9 cellular contexts compared by ENCODE assay signal in genomic region chr2:64212801-64213321, GRCh38.
DNase-seq lines count a peak whose midpoint lies in the region; ATAC-seq lines count a peak whose summit lies in the region.
"Had no signal": no experiment of that assay in that cellular context is flagged by ENCODE, and none has a peak within 500 bp of the region (broad histone marks: within the 10 kb centered on the region; RNA-seq: fewer than 3 reads in every experiment).

No MANE protein-coding gene starts in this region.

- peak overlapping the region in 5 of 6 donors; percentile 95 to 100 (median 98) for H3K27ac Mint-ChIP-seq in naive B cell

- H3K27me3 Mint-ChIP-seq in activated T-cell treated with anti-CD3 and anti-CD28 coated beads, Interleukin-2, amount 50 U/mL, for 4 hours (ENCODE audit: low read depth): no peaks in the 10 kb centered on the region
- no peaks in the 10 kb centered on the region for H3K27me3 Mint-ChIP-seq in naive B cell

- H3K4me1 Mint-ChIP-seq in activated T-cell treated with anti-CD3 and anti-CD28 coated beads, Interleukin-2, amount 50 U/mL, for 4 hours (ENCODE audit: low read depth): peaks cover 78% of the 10 kb centered on the region
- H3K4me1 Mint-ChIP-seq in naive B cell: peaks cover 39 to 87% (median 64%) of the 10 kb centered on the region in 3 donors

- ATAC-seq in GM18867 (IDR thresholded peaks at IDR 0.05; ENCODE audit: unreplicated experiment) (peak; percentile 34), HG03432 (IDR thresholded peaks at IDR 0.05; ENCODE audit: unreplicated experiment) (peak; percentile 25), naive B cell (ENCODE audit: low read depth in 2 of 2) (no peak), GM18907 (IDR thresholded peaks at IDR 0.05; ENCODE audit: unreplicated experiment) (no peak), GM21723 (IDR thresholded peaks at IDR 0.05; ENCODE audit: unreplicated experiment) (no peak), GM19397 (IDR thresholded peaks at IDR 0.05; ENCODE audit: unreplicated experiment) (no peak)
- ATAC-seq in activated T-cell treated with anti-CD3 and anti-CD28 coated beads, Interleukin-2, amount 50 U/mL, for 4 hours: peak; percentile 58 to 61

- H3K9me3 Mint-ChIP-seq in activated T-cell treated with anti-CD3 and anti-CD28 coated beads, Interleukin-2, amount 50 U/mL, for 4 hours: peaks cover 5% of the 10 kb centered on the region
- H3K9me3 Mint-ChIP-seq in naive B cell: peaks cover 0 to 7% (median 0%) of the 10 kb centered on the region in 7 donors
- H3K9me3 Mint-ChIP-seq: immature natural killer cell had no signal

- H3K4me3 Mint-ChIP-seq in activated T-cell treated with anti-CD3 and anti-CD28 coated beads, Interleukin-2, amount 50 U/mL, for 4 hours: peak overlapping the region; percentile 47
- peak overlapping the region in 3 of 8 donors; percentile 16 to 51 (median 41) for H3K4me3 Mint-ChIP-seq in naive B cell

- DNase-seq in activated T-cell treated with anti-CD3 and anti-CD28 coated beads, Interleukin-2, amount 50 U/mL, for 4 hours: no peak
- DNase-seq in naive B cell (no peak), epidermal melanocyte (ENCODE audit: insufficient read length, low spot score) (no peak)

- H3K36me3 Mint-ChIP-seq in activated T-cell treated with anti-CD3 and anti-CD28 coated beads, Interleukin-2, amount 50 U/mL, for 4 hours (ENCODE audit: insufficient read depth): no peaks in the 10 kb centered on the region
- H3K36me3 Mint-ChIP-seq in naive B cell: peaks cover 0 to 8% of the 10 kb centered on the region in 2 donors
- H3K36me3 Mint-ChIP-seq: immature natural killer cell had no signal

Comparison
In these comparisons a context has a peak if more than half of its experiments do, and no peak if none do; other contexts are left out.
1. ATAC-seq: peak in GM18867 (single experiment), HG03432 (single experiment) and activated T-cell treated with anti-CD3 and anti-CD28 coated beads, Interleukin-2, amount 50 U/mL, for 4 hours (2 of 2); none in naive B cell (0 of 2), GM18907 (single experiment), GM21723 (single experiment) and GM19397 (single experiment).